Comparison of ENCODE assay signal across 8 cellular contexts in the genomic region with DNA sequence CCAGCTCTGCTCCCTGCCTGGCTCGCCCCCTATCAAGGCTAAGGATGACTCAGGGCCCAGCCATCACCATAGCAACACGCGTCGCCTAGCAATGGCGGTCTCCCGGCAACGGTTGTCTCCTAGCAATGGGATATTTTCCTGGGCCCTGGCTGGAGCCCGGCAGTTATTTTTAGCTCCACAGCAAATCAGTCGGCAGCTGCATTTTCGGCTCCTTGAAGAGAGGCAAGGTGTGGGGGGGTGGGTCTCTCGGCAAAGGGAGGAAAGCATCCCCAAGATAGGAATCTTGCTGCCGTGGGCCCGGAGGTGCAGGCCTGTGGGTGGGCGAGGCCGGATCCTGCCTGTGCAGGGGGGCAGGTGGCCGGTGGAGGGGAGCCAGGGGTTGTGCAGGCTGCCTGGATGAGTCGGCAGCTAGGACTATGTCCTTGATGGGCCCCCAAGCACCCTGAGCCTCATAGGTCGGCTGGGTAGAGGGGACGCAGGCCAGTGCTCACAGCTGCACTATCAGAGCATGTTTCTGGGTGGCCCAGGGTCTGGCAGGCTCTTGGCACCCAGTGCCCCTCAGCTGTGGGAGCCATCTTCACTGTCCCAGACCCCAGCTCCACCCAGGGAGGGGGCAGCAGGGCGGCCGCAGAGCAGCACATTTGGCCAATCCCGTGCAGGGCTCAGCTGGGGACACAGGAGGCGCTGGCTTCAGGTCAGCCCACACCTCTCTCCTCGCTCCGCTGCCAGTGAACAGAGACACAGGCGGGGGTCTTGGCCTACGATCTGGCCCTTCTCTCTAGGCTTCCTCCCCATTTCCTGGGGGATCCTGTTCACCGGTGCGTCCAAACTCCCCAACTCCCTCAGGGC. TPM values are rescaled to one million over a fixed set of nuclear protein-coding genes. Genes with fewer than 3 reads are reported as not detected.
A peak's percentile ranks its signal among the peaks of the same experiment; 100 is the strongest.
DNase-seq lines count a peak whose midpoint lies in the region; ATAC-seq, FAIRE-seq and TF ChIP-seq lines count a peak whose summit lies in the region.

No MANE protein-coding gene starts in this region.

- no peak for TF ChIP-seq CTCF in pancreas (IDR thresholded peaks at IDR 0.05)
- TF ChIP-seq CTCF in CD8-positive, alpha-beta T cell (IDR thresholded peaks at IDR 0.05): no peak
- TF ChIP-seq CTCF in uterus (IDR thresholded peaks at IDR 0.05): no peak
- no peak for TF ChIP-seq CTCF in CD14-positive monocyte (IDR thresholded peaks at IDR 0.05)

- FAIRE-seq in pancreas (lab: Jason Lieb, UNC): no peak

- CTCF ChIA-PET in CD8-positive, alpha-beta T cell (lab: Charles Lee): interaction anchor here (0.9 to 17.6 kb wide), 8 partner anchors 8 to 394 kb away, joined by 3 to 353 read pairs (median 4); a partner anchor contains a TSS

- H3K9me3 Mint-ChIP-seq in CD8-positive, alpha-beta T cell: no peaks in the 10 kb centered on the region
- peaks cover 0 to 5% (median 0%) of the 10 kb centered on the region in 7 donors for H3K9me3 Mint-ChIP-seq in CD14-positive monocyte

- peaks cover 0 to 19% (median under 1%) of the 10 kb centered on the region in 4 donors for H3K27me3 ChIP-seq in pancreas
- peaks cover 39% of the 10 kb centered on the region for H3K27me3 ChIP-seq in CD8-positive, alpha-beta T cell (ENCODE audit: insufficient read depth, low read length)
- H3K27me3 ChIP-seq in uterus: peaks cover 26 to 31% of the 10 kb centered on the region in 2 donors

- POLR2A ChIA-PET in CD8-positive, alpha-beta T cell (lab: Charles Lee): interaction anchor here (0.7 to 1.4 kb wide), 3 partner anchors 9 to 15 kb away, joined by 3 to 4 read pairs (median 3); a partner anchor contains a TSS

- no peak overlapping the region for H3K4me3 Mint-ChIP-seq in CD8-positive, alpha-beta T cell
- peak overlapping the region in 1 of 2 donors; percentile 26 for H3K4me3 Mint-ChIP-seq in CD14-positive monocyte

- H3K4me3 ChIP-seq in pancreas (no peak overlapping the region), uterus (no peak overlapping the region)
- H3K4me3 ChIP-seq in CD8-positive, alpha-beta T cell (ENCODE audit: low read depth, low read length): no peak overlapping the region

- H3K36me3 ChIP-seq in pancreas: no peaks in the 10 kb centered on the region
- H3K36me3 ChIP-seq in CD8-positive, alpha-beta T cell (ENCODE audit: insufficient read depth, low read length): no peaks in the 10 kb centered on the region
- no peaks in the 10 kb centered on the region for H3K36me3 ChIP-seq in uterus

- DNase-seq in H4 (ENCODE audit: low spot score) (peak; percentile 58), NCI-H2196 (lab: John Stamatoyannopoulos, UW; ENCODE audit: unreplicated experiment) (peak; percentile 94), cerebellum (ENCODE audit: low spot score) (peak; percentile 97), pancreas (peak in 1 of 6 donors; percentile 50), uterus (no peak), CD14-positive monocyte (ENCODE audit: low spot score) (no peak)
- DNase-seq in CD8-positive, alpha-beta T cell: no peak

- no peak overlapping the region for H3K27ac Mint-ChIP-seq in CD8-positive, alpha-beta T cell
- H3K27ac Mint-ChIP-seq in CD14-positive monocyte: peak overlapping the region in 1 of 7 donors; percentile 6

- H3K36me3 Mint-ChIP-seq in CD8-positive, alpha-beta T cell: no peaks in the 10 kb centered on the region
- no peaks in the 10 kb centered on the region for H3K36me3 Mint-ChIP-seq in CD14-positive monocyte

- ATAC-seq in pancreas (peak in 3 of 4 donors; percentile 3 to 45 (median 28)), GM18868 (IDR thresholded peaks at IDR 0.05; ENCODE audit: unreplicated experiment) (no peak)
- no peak for ATAC-seq in CD8-positive, alpha-beta T cell

- peaks cover 36% of the 10 kb centered on the region for H3K27me3 Mint-ChIP-seq in CD8-positive, alpha-beta T cell (ENCODE audit: low read depth)
- peaks cover 42 to 73% (median 68%) of the 10 kb centered on the region in 3 donors for H3K27me3 Mint-ChIP-seq in CD14-positive monocyte (ENCODE audit: low read depth in 3 of 3)

- no peak for TF ChIP-seq POLR2A in uterus (IDR thresholded peaks at IDR 0.05)

- WGBS in pancreas, 2 donors: 17 to 24% methylated on average over 29 of the region's 29 CpGs

- H3K9me3 ChIP-seq in pancreas: no peaks in the 10 kb centered on the region
- no peaks in the 10 kb centered on the region for H3K9me3 ChIP-seq in CD8-positive, alpha-beta T cell (ENCODE audit: low read length)
- no peaks in the 10 kb centered on the region for H3K9me3 ChIP-seq in uterus

- H3K4me1 Mint-ChIP-seq in CD8-positive, alpha-beta T cell (ENCODE audit: low read depth): peaks cover 5% of the 10 kb centered on the region
- H3K4me1 Mint-ChIP-seq in CD14-positive monocyte: no peaks in the 10 kb centered on the region

- intact Hi-C loops in pancreas (cut with DNase I): loop anchor here in 2 of 3 donors (5.0 to 10.0 kb wide), 3 partner anchors 75 to 347 kb away; a partner anchor contains a TSS
- intact Hi-C loops in CD8-positive, alpha-beta T cell (cut with DNase I, micrococcal nuclease): loop anchor here (2.0 to 5.0 kb wide), 3 partner anchors 31 to 482 kb away; a partner anchor contains a TSS
- intact Hi-C loops in uterus (cut with DNase I; ENCODE audit: low total_unique reads): no loop called here
- intact Hi-C loops in CD14-positive monocyte (cut with micrococcal nuclease): loop anchor here in 1 of 2 donors (2.0 kb wide), 1 partner anchor 75 kb away; no protein-coding TSS in a partner anchor

- H3K4me1 ChIP-seq in pancreas (peaks cover 0 to 4% (median 0%) of the 10 kb centered on the region in 3 donors), uterus (peaks cover 0 to 10% of the 10 kb centered on the region in 2 donors)
- H3K4me1 ChIP-seq in CD8-positive, alpha-beta T cell (ENCODE audit: insufficient read depth, low read length): peaks cover 13% of the 10 kb centered on the region

- H3K27ac ChIP-seq in pancreas (no peak overlapping the region), uterus (no peak overlapping the region)
- H3K27ac ChIP-seq in CD8-positive, alpha-beta T cell (ENCODE audit: low read depth, low read length): no peak overlapping the region

RNA-seq across cellular contexts. Expression of a gene that starts 4.3 kb away (rescaled TPM):
- 1.0 and 2.2 TPM in 2 replicates for total RNA-seq in H4 (2014; rRNA removed; shearing (Covaris generic))
- total RNA-seq in cerebellum (5.4 TPM), pancreas (1 to 10 TPM in 4 of 6 donors, under 1 TPM in 2; 0.60 to 2.8 (median 1.7) TPM), uterus (under 1 TPM in 2 of 4 donors, not detected in 2; 0.21 to 0.37 TPM)
- polyA plus RNA-seq in pancreas (10 to 100 TPM in 1 of 2 donors, 1 to 10 TPM in 1; 4.8 to 17.7 TPM), CD14-positive monocyte (under 1 TPM; 0.28 to 0.49 TPM)
- 1 to 10 TPM; 4.4 to 4.6 TPM for total RNA-seq in CD8-positive, alpha-beta T cell

RNA-seq across cellular contexts. Expression of a gene that starts 5.0 kb away (rescaled TPM):
- 21.4 and 58.1 TPM in 2 replicates for total RNA-seq in H4 (2014; rRNA removed; shearing (Covaris generic))
- total RNA-seq in cerebellum (78.9 TPM), pancreas (10 to 100 TPM; 27.6 to 44.9 (median 37.7) TPM), uterus (10 to 100 TPM; 19.1 to 76.5 (median 26.7) TPM)
- polyA plus RNA-seq in pancreas (10 to 100 TPM; 74.2 to 82.0 TPM), CD14-positive monocyte (1 to 10 TPM in 1 of 2 donors, under 1 TPM in 1; 0.97 to 5.4 TPM)
- 10 to 100 TPM in 1 of 2 experiments, 1 to 10 TPM in 1; 9.2 to 10.1 TPM for total RNA-seq in CD8-positive, alpha-beta T cell

RNA-seq across cellular contexts. Expression of a gene that starts 11.1 kb away (rescaled TPM):
- 10.9 and 22.8 TPM in 2 replicates for total RNA-seq in H4 (2014; rRNA removed; shearing (Covaris generic))
- 12.2 TPM for total RNA-seq in cerebellum
- total RNA-seq in pancreas: 10 to 100 TPM; 12.2 to 25.5 (median 20.1) TPM
- 10 to 100 TPM; 35.2 to 41.7 TPM for polyA plus RNA-seq in pancreas
- 10 to 100 TPM; 24.7 to 29.6 TPM for total RNA-seq in CD8-positive, alpha-beta T cell
- total RNA-seq in uterus: 10 to 100 TPM in 3 of 4 donors, 1 to 10 TPM in 1; 6.2 to 21.1 (median 19.1) TPM
- polyA plus RNA-seq in CD14-positive monocyte: 10 to 100 TPM; 34.4 to 56.3 TPM

RNA-seq across cellular contexts. Expression of a gene that starts 16.4 kb away (rescaled TPM):
- total RNA-seq in H4 (2014; rRNA removed; shearing (Covaris generic)): 0.23 TPM in 1 of 2 replicates, not detected in the other
- 2.2 TPM for total RNA-seq in cerebellum
- total RNA-seq in pancreas: under 1 TPM; 0.16 to 0.95 (median 0.25) TPM
- polyA plus RNA-seq in pancreas: 1 to 10 TPM; 2.1 to 7.7 TPM
- total RNA-seq in CD8-positive, alpha-beta T cell: 1 to 10 TPM; 3.6 to 5.5 TPM
- 1 to 10 TPM in 3 of 4 donors, not detected in 1; 1.3 to 5.3 (median 2.3) TPM for total RNA-seq in uterus
- not detected for polyA plus RNA-seq in CD14-positive monocyte

RNA-seq across cellular contexts. Expression of a gene that starts 17.0 kb away (rescaled TPM):
- 4.1 and 14.5 TPM in 2 replicates for total RNA-seq in H4 (2014; rRNA removed; shearing (Covaris generic))
- 5.4 TPM for total RNA-seq in cerebellum
- 1 to 10 TPM in 4 of 6 donors, under 1 TPM in 2; 0.47 to 4.6 (median 1.1) TPM for total RNA-seq in pancreas
- 10 to 100 TPM in 1 of 2 donors, 1 to 10 TPM in 1; 6.4 to 17.5 TPM for polyA plus RNA-seq in pancreas
- 10 to 100 TPM; 17.5 to 21.8 TPM for total RNA-seq in CD8-positive, alpha-beta T cell
- 1 to 10 TPM in 2 of 4 donors, not detected in 2; 1.0 to 3.4 TPM for total RNA-seq in uterus
- 1 to 10 TPM in 1 of 2 donors, under 1 TPM in 1; 0.60 to 1.5 TPM for polyA plus RNA-seq in CD14-positive monocyte

Comparison
In these comparisons a context has a peak if more than half of its experiments do, and no peak if none do; other contexts are left out.
1. DNase-seq: peak in H4 (single experiment), NCI-H2196 (single experiment) and cerebellum (single experiment); none in CD8-positive, alpha-beta T cell (0 of 7), uterus (0 of 2) and CD14-positive monocyte (single experiment).
2. ATAC-seq: peak in pancreas (3 of 4); none in CD8-positive, alpha-beta T cell (single experiment) and GM18868 (single experiment).